ENCODE assay signal across 16 cellular contexts in genomic region chr2:159608108-159608507, GRCh38. TPM values are rescaled to one million over a fixed set of nuclear protein-coding genes. Genes with fewer than 3 reads are reported as not detected.
DNase-seq lines count a peak whose midpoint lies in the region; ATAC-seq and TF ChIP-seq lines count a peak whose summit lies in the region.
"Had no signal": no experiment of that assay in that cellular context is flagged by ENCODE, and none has a peak within 500 bp of the region (broad histone marks: within the 10 kb centered on the region; RNA-seq: fewer than 3 reads in every experiment).

No MANE protein-coding gene starts in this region.

- no peak overlapping the region for H2AK5ac ChIP-seq in mesendoderm (ENCODE audit: low read length)

- no peak overlapping the region for H3K4me2 ChIP-seq in mesendoderm (ENCODE audit: low read length)

- DNase-seq in WTC11 (ENCODE audit: low spot score), result no peak
- no peak for DNase-seq in mesendoderm
- no peak for DNase-seq in NCI-H446 (lab: John Stamatoyannopoulos, UW)
- no peak for DNase-seq in NCI-H1436 treated with DMSO at 0.1 percent for 48 hours (lab: John Stamatoyannopoulos, UW)
- DNase-seq: Caco-2; CD4-positive, CD25-positive, alpha-beta regulatory T cell; CD8-positive, alpha-beta T cell; DMS 273 treated with DMSO at 0.1 percent for 48 hours; EL; GDM1; GM23248; H7; HCEC 1CT had no signal

- H3K27ac ChIP-seq in mesendoderm (ENCODE audit: low read depth, low read length) (no peak overlapping the region), neutrophil (peak overlapping the region; percentile 51)
- H3K27ac ChIP-seq: GM23248 had no signal

- no peaks in the 10 kb centered on the region for H3K36me3 ChIP-seq in mesendoderm (ENCODE audit: control insufficient read depth, insufficient read depth, low read length)
- no peaks in the 10 kb centered on the region for H3K36me3 ChIP-seq in neutrophil

- H2BK120ac ChIP-seq in mesendoderm (ENCODE audit: low read depth, low read length), result no peak overlapping the region

- peak overlapping the region; percentile 29 for H3K27ac Mint-ChIP-seq in WTC11
- H3K27ac Mint-ChIP-seq: CD4-positive, CD25-positive, alpha-beta regulatory T cell; CD8-positive, alpha-beta T cell had no signal

- peak overlapping the region; percentile 56 for H4K8ac ChIP-seq in mesendoderm (ENCODE audit: low read depth, low read length)

- H3K4me1 ChIP-seq in mesendoderm (ENCODE audit: control insufficient read depth, low read depth, low read length) (peaks cover 3% of the 10 kb centered on the region), neutrophil (ENCODE audit: control insufficient read depth in 1 of 2, insufficient read depth in 1 of 2, low read depth in 1 of 2, low read length in 1 of 2) (peaks cover 46 to 61% of the 10 kb centered on the region in 2 experiments)

- peaks cover 23% of the 10 kb centered on the region for H3K79me2 ChIP-seq in mesendoderm (ENCODE audit: control insufficient read depth, insufficient read depth, low read length)

- no peaks in the 10 kb centered on the region for H3K9me3 ChIP-seq in neutrophil
- H3K9me3 ChIP-seq: Caco-2 had no signal

- CTCF ChIA-PET in WTC11 (lab: Charles Lee), result no interaction called here

- H3K23ac ChIP-seq in mesendoderm (ENCODE audit: low read length), result no peak overlapping the region

- no peak overlapping the region for H4K5ac ChIP-seq in mesendoderm (ENCODE audit: low read length)

- H3K4me3 ChIP-seq in mesendoderm (ENCODE audit: low read length) (no peak overlapping the region), neutrophil (ENCODE audit: low read depth in 1 of 2, low read length in 1 of 2) (no peak overlapping the region)
- H3K4me3 ChIP-seq: GM12878, GM23248 had no signal

- no peak overlapping the region for H2BK5ac ChIP-seq in mesendoderm (ENCODE audit: low read length)

- ATAC-seq in WTC11 (no peak), HG03280 (IDR thresholded peaks at IDR 0.05; ENCODE audit: unreplicated experiment) (no peak)
- ATAC-seq: CD8-positive, alpha-beta T cell; GM12878 had no signal

- no peak overlapping the region for H3K9ac ChIP-seq in mesendoderm (ENCODE audit: low read length)
- H3K9ac ChIP-seq: GM23248 had no signal

- no peak overlapping the region for H2BK15ac ChIP-seq in mesendoderm (replicated peaks; ENCODE audit: low read depth)

- H3K4me3 Mint-ChIP-seq in WTC11, result no peak overlapping the region
- H3K4me3 Mint-ChIP-seq: CD4-positive, CD25-positive, alpha-beta regulatory T cell; CD8-positive, alpha-beta T cell had no signal

- POLR2A ChIA-PET in WTC11 (lab: Charles Lee), result interaction anchor here (1.5 kb wide), 1 partner anchor 10 kb away, joined by 4 read pairs; no protein-coding TSS in a partner anchor

- peaks cover 63% of the 10 kb centered on the region for H3K4me1 Mint-ChIP-seq in WTC11

- no peaks in the 10 kb centered on the region for H3K36me3 Mint-ChIP-seq in WTC11
- H3K36me3 Mint-ChIP-seq: CD4-positive, CD25-positive, alpha-beta regulatory T cell; CD8-positive, alpha-beta T cell had no signal

- H3K4ac ChIP-seq in mesendoderm (ENCODE audit: low read depth, low read length), result no peak overlapping the region

- H3K27me3 ChIP-seq in mesendoderm (ENCODE audit: insufficient read depth, low read length, poor library complexity), result no peaks in the 10 kb centered on the region
- H3K27me3 ChIP-seq in neutrophil, result no peaks in the 10 kb centered on the region

- no peak overlapping the region for H3K18ac ChIP-seq in mesendoderm (ENCODE audit: low read length)

- H3K79me1 ChIP-seq in mesendoderm (ENCODE audit: low read length), result peaks cover 6% of the 10 kb centered on the region

- no peak for TF ChIP-seq CTCF in WTC11 (IDR thresholded peaks at IDR 0.05)
- TF ChIP-seq CTCF in neutrophil (IDR thresholded peaks at IDR 0.05), result no peak

- WGBS in mesendoderm (ENCODE audit: extremely low coverage, insufficient coverage, low lambda C conversion rate), result no CpG with 5 or more reads among the region's 6 CpGs

- H3K27me3 Mint-ChIP-seq in WTC11 (ENCODE audit: low read depth), result no peaks in the 10 kb centered on the region
- H3K27me3 Mint-ChIP-seq: CD4-positive, CD25-positive, alpha-beta regulatory T cell had no signal

- no peaks in the 10 kb centered on the region for H3K9me3 Mint-ChIP-seq in WTC11
- H3K9me3 Mint-ChIP-seq: CD4-positive, CD25-positive, alpha-beta regulatory T cell; CD8-positive, alpha-beta T cell had no signal

- no peak overlapping the region for H3K56ac ChIP-seq in mesendoderm (ENCODE audit: low read length)

TF ChIP-seq in WTC11, 78 proteins besides CTCF, POLR2A, EP300 and RAD21:
- TF ChIP-seq ZNF121 (CRISPR knock-in tag; IDR thresholded peaks at IDR 0.05) (peak; percentile 61; the same call in 1 of the 2 replicates), CREB1 (CRISPR knock-in tag; IDR thresholded peaks at IDR 0.05) (no peak)

RNA-seq across cellular contexts. Expression of gene BAZ2B, which starts 8.2 kb away (rescaled TPM):
- total RNA-seq in WTC11 (2021), result 31.1 to 33.7 TPM (median 33.0 TPM) in 3 replicates
- polyA plus RNA-seq in mesendoderm (2013, experiment 1 of 2), result 8.0 TPM
- polyA plus RNA-seq in mesendoderm (2013, experiment 2 of 2), result 7.7 TPM
